Comparison of ENCODE assay signal across 7 cellular contexts in genomic region chr5:140003519-140003918, GRCh38. TPM values are rescaled to one million over a fixed set of nuclear protein-coding genes. Genes with fewer than 3 reads are reported as not detected.
"Had no signal": no experiment of that assay in that cellular context is flagged by ENCODE, and none has a peak within 500 bp of the region (broad histone marks: within the 10 kb centered on the region; RNA-seq: fewer than 3 reads in every experiment).

No MANE protein-coding gene starts in this region.

- H3K4me3 ChIP-seq: GM23248, K562 had no signal

- H3K27ac Mint-ChIP-seq: H9 had no signal

- H3K27ac ChIP-seq: GM23248 had no signal

- H2AFZ ChIP-seq: GM23248 had no signal

- ATAC-seq: K562 had no signal

- H3K9ac ChIP-seq: GM23248 had no signal

- DNase-seq: GM23248, H9, HCEC 1CT, IMR-90, KG1 had no signal

- H3K9me3 Mint-ChIP-seq: H9 had no signal

- H3K4me3 Mint-ChIP-seq: H9 had no signal

RNA-seq across cellular contexts. Expression of gene NRG2, which starts 39.6 kb away (rescaled TPM):
- total RNA-seq: GM23248, H9, HT-29, K562 had no signal
- polyA plus RNA-seq: IMR-90, K562 had no signal
